In the genomic region with DNA sequence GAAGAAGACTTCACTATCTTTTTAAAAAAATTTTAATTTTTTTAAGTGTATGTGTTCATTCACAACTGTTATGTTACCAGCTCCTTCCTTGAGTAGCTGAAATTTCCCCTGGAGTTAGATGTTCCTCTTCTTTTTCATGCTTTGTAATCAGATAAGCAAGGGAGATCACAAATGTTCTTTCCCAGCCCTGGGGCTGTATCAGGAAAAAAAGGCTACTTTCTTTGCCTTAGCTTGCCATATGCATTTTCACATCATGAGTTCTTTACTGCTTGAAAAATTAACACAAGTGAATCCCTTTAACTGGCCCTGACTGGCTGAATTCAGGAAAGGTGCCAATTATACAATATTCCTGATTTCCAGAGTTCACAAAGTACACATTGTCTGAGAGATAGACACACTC, we compare ENCODE assay signal across 25 cellular contexts.
"Had no signal": no experiment of that assay in that cellular context is flagged by ENCODE, and none has a peak within 500 bp of the region (broad histone marks: within the 10 kb centered on the region; RNA-seq: fewer than 3 reads in every experiment).

No MANE protein-coding gene starts in this region.

- H3K9ac ChIP-seq: neural progenitor cell had no signal

- H3K36me3 Mint-ChIP-seq: immature natural killer cell; naive thymus-derived CD4-positive, alpha-beta T cell; neural progenitor cell; stimulated activated effector memory CD8-positive, alpha-beta T cell treated with anti-CD3 and anti-CD28 coated beads, Interleukin-12 subunit alpha, Interleukin-12 subunit beta, amount 100 ng/mL, for 72 hours had no signal

- H3K9me3 ChIP-seq: esophagus squamous epithelium, prostate gland, sigmoid colon, stomach, thyroid gland, vagina had no signal

- DNase-seq: dermis blood vessel endothelial cell; effector memory CD4-positive, alpha-beta T cell; erythroblast; esophagus squamous epithelium; hypothalamus; immature natural killer cell; islet precursor cell; mesenchymal stem cell; midbrain; naive thymus-derived CD4-positive, alpha-beta T cell; nucleus accumbens; right cardiac atrium; sigmoid colon; stimulated activated CD4-positive, alpha-beta T cell treated with anti-CD3 and anti-CD28 coated beads, Interleukin-2, amount 100 ng/mL, for 24 hours; stimulated activated CD4-positive, alpha-beta T cell treated with anti-CD3 and anti-CD28 coated beads, Interleukin-4, amount 100 ng/mL, for 24 hours; stimulated activated naive CD4-positive, alpha-beta T cell treated with Interleukin-2 at 50 U/mL for 16 hours; stomach; thyroid gland had no signal

- H3K27me3 Mint-ChIP-seq: naive thymus-derived CD4-positive, alpha-beta T cell had no signal

- H3K9me3 Mint-ChIP-seq: nephron had no signal

- H3K4me1 ChIP-seq: esophagus squamous epithelium, prostate gland, sigmoid colon, stomach, thyroid gland, vagina had no signal

- H3K36me3 ChIP-seq: esophagus squamous epithelium, neural progenitor cell, prostate gland, sigmoid colon, stomach, thyroid gland, vagina had no signal

- H3K4me1 Mint-ChIP-seq: immature natural killer cell; naive thymus-derived CD4-positive, alpha-beta T cell; nephron; stimulated activated effector memory CD8-positive, alpha-beta T cell treated with anti-CD3 and anti-CD28 coated beads, Interleukin-12 subunit alpha, Interleukin-12 subunit beta, amount 100 ng/mL, for 72 hours had no signal

- H3K27me3 ChIP-seq: esophagus squamous epithelium, neural progenitor cell, sigmoid colon, stomach, thyroid gland, vagina had no signal

- H3K4me2 ChIP-seq: neural progenitor cell had no signal

- H3K4me3 ChIP-seq: coronary artery, esophagus squamous epithelium, lung, neural progenitor cell, prostate gland, sigmoid colon, stomach, thyroid gland, vagina had no signal

- H3K4me3 Mint-ChIP-seq: immature natural killer cell; naive thymus-derived CD4-positive, alpha-beta T cell; nephron; neural progenitor cell; stimulated activated effector memory CD8-positive, alpha-beta T cell treated with anti-CD3 and anti-CD28 coated beads, Interleukin-12 subunit alpha, Interleukin-12 subunit beta, amount 100 ng/mL, for 72 hours had no signal

- H3K27ac ChIP-seq: coronary artery, esophagus squamous epithelium, neural progenitor cell, prostate gland, sigmoid colon, stomach, thyroid gland, vagina had no signal

- H3K27ac Mint-ChIP-seq: immature natural killer cell; naive thymus-derived CD4-positive, alpha-beta T cell; nephron; neural progenitor cell; stimulated activated effector memory CD8-positive, alpha-beta T cell treated with anti-CD3 and anti-CD28 coated beads, Interleukin-12 subunit alpha, Interleukin-12 subunit beta, amount 100 ng/mL, for 72 hours had no signal

- H2AFZ ChIP-seq: neural progenitor cell had no signal
